In the genomic region with DNA sequence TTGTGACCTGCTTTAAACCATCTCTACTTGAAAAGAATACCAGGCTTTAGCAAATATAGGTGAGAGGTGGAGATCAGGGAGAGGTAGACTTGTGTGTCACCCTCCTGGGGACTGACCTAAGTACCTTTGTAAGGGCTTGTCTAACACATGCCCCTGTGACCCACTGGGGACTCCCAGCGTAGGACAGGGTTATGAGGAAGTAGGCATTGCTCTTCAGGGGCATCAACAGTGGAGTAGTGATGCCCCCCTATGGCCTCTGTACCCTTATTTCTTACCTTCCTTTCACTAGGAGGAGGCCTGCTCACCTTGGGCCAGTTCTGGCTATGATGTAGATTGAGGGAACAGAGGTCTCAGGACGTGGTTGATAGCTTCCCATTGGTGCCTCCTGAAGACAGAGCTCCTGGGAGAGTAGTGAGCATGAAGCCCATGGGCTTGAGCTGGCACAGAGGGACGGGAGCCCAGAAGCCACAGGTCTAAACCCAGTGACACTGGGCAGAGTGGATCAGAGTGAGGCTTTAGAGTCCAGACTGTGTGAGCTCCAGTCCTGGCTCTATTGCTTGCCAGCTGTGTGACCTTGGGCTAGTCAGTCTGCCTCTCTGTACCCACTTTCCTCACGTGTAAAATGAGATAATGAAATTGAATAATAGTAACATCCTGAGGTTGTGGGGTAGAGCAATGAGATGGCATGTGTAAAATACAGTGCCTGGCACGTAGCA, we compare ENCODE assay signal across 13 cellular contexts.
DNase-seq lines count a peak whose midpoint lies in the region; ATAC-seq and TF ChIP-seq lines count a peak whose summit lies in the region.
"Had no signal": no experiment of that assay in that cellular context is flagged by ENCODE, and none has a peak within 500 bp of the region (broad histone marks: within the 10 kb centered on the region; RNA-seq: fewer than 3 reads in every experiment).

No MANE protein-coding gene starts in this region.

- ATAC-seq in activated CD4-positive, CD25-positive, alpha-beta regulatory T cell treated with anti-CD3 and anti-CD28 coated beads, Interleukin-2, amount 50 U/mL, for 24 hours: peak; percentile 41
- peak; percentile 72 for ATAC-seq in HG03196 (IDR thresholded peaks at IDR 0.05; ENCODE audit: unreplicated experiment)

- peaks cover 90% of the 10 kb centered on the region for H3K4me1 Mint-ChIP-seq in chondrocyte (ENCODE audit: low read depth)
- peaks cover 89% of the 10 kb centered on the region for H3K4me1 Mint-ChIP-seq in nephron progenitor cell
- H3K4me1 Mint-ChIP-seq: activated CD4-positive, alpha-beta T cell treated with anti-CD3 and anti-CD28 coated beads, Interleukin-2, amount 10 ng/mL, durations not matched to agents 24 days and 14 days had no signal

- peak overlapping the region; percentile 76 for H3K27ac ChIP-seq in substantia nigra (ENCODE audit: low read depth, low read length, poor library complexity, severe bottlenecking)
- H3K27ac ChIP-seq: brain microvascular endothelial cell, HL-60 had no signal

- TF ChIP-seq CTCF in chondrocyte (IDR thresholded peaks at IDR 0.05) (no peak), nephron progenitor cell (IDR thresholded peaks at IDR 0.05) (no peak)

- H3K9me3 Mint-ChIP-seq in chondrocyte (ENCODE audit: low read depth): no peaks in the 10 kb centered on the region
- H3K9me3 Mint-ChIP-seq in nephron progenitor cell: no peaks in the 10 kb centered on the region
- H3K9me3 Mint-ChIP-seq: activated CD4-positive, alpha-beta T cell treated with anti-CD3 and anti-CD28 coated beads, Interleukin-2, amount 10 ng/mL, durations not matched to agents 24 days and 14 days; natural killer cell treated with Interleukin-12 subunit alpha and Interleukin-12 subunit beta and Interleukin-15 and Interleukin-18, amount 100 ng/mL, for 72 hours had no signal

- H3K27ac Mint-ChIP-seq in chondrocyte (ENCODE audit: unreplicated experiment): peak overlapping the region; percentile 18
- H3K27ac Mint-ChIP-seq in nephron progenitor cell: no peak overlapping the region
- H3K27ac Mint-ChIP-seq: activated CD4-positive, alpha-beta T cell treated with anti-CD3 and anti-CD28 coated beads, Interleukin-2, amount 10 ng/mL, durations not matched to agents 24 days and 14 days; natural killer cell treated with Interleukin-12 subunit alpha and Interleukin-12 subunit beta and Interleukin-15 and Interleukin-18, amount 100 ng/mL, for 72 hours had no signal

- H3K4me3 Mint-ChIP-seq in chondrocyte (ENCODE audit: unreplicated experiment) (no peak overlapping the region), nephron progenitor cell (no peak overlapping the region)
- H3K4me3 Mint-ChIP-seq: activated CD4-positive, alpha-beta T cell treated with anti-CD3 and anti-CD28 coated beads, Interleukin-2, amount 10 ng/mL, durations not matched to agents 24 days and 14 days; natural killer cell treated with Interleukin-12 subunit alpha and Interleukin-12 subunit beta and Interleukin-15 and Interleukin-18, amount 100 ng/mL, for 72 hours had no signal

- no peaks in the 10 kb centered on the region for H3K36me3 Mint-ChIP-seq in chondrocyte (ENCODE audit: low read depth)
- no peaks in the 10 kb centered on the region for H3K36me3 Mint-ChIP-seq in nephron progenitor cell (ENCODE audit: low read depth)
- H3K36me3 Mint-ChIP-seq: natural killer cell treated with Interleukin-12 subunit alpha and Interleukin-12 subunit beta and Interleukin-15 and Interleukin-18, amount 100 ng/mL, for 72 hours had no signal

- H3K27me3 Mint-ChIP-seq in chondrocyte (ENCODE audit: low read depth): no peaks in the 10 kb centered on the region
- H3K27me3 Mint-ChIP-seq in nephron progenitor cell (ENCODE audit: low read depth, poor library complexity): peaks cover 14% of the 10 kb centered on the region
- H3K27me3 Mint-ChIP-seq: activated CD4-positive, alpha-beta T cell treated with anti-CD3 and anti-CD28 coated beads, Interleukin-2, amount 10 ng/mL, durations not matched to agents 24 days and 14 days; natural killer cell treated with Interleukin-12 subunit alpha and Interleukin-12 subunit beta and Interleukin-15 and Interleukin-18, amount 100 ng/mL, for 72 hours had no signal

- no peak for DNase-seq in activated CD4-positive, CD25-positive, alpha-beta regulatory T cell (lab: John Stamatoyannopoulos, UW)
- DNase-seq in chondrocyte (ENCODE audit: low spot score): no peak
- no peak for DNase-seq in substantia nigra (lab: John Stamatoyannopoulos, UW)
- DNase-seq in nephron progenitor cell: no peak
- DNase-seq in NCI-H1417 treated with DMSO at 0.1 percent for 48 hours (lab: John Stamatoyannopoulos, UW): no peak
- DNase-seq in hepatic stellate cell (ENCODE audit: low spot score): no peak
- DNase-seq: activated CD4-positive, alpha-beta T cell treated with anti-CD3 and anti-CD28 coated beads, Interleukin-2, amount 10 ng/mL, durations not matched to agents 24 days and 14 days; brain microvascular endothelial cell; NCI-H526 treated with DMSO at 0.1 percent for 48 hours had no signal
